3 cellular contexts compared by ENCODE assay signal in the genomic region with DNA sequence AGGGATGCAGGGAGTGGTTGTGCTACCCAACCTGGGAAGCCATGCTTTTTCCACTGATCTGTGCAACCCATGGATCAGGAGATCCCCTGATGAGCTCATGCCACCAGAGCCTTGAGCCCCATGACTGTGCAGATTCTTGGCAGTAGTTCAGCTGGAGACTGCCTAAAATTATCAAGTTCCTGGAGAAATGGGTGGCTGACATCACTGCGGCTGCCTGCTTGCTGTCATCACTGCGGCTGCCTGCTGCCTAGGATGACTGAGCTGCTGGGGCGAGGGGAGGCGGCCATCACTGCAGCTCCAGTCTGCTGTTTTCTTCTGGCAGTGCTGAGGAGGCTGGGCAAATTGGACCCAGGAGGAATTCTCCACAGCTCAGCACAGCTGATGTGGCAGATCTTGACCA.
TF ChIP-seq lines count a peak whose summit lies in the region.

No MANE protein-coding gene starts in this region.

TF ChIP-seq in SK-N-SH treated with all-trans-retinoic acid at 6 μM for 48 hours, 23 proteins besides CTCF, POLR2A, EP300 and RAD21 (continued from another document):
- TF ChIP-seq, protein P1, sequence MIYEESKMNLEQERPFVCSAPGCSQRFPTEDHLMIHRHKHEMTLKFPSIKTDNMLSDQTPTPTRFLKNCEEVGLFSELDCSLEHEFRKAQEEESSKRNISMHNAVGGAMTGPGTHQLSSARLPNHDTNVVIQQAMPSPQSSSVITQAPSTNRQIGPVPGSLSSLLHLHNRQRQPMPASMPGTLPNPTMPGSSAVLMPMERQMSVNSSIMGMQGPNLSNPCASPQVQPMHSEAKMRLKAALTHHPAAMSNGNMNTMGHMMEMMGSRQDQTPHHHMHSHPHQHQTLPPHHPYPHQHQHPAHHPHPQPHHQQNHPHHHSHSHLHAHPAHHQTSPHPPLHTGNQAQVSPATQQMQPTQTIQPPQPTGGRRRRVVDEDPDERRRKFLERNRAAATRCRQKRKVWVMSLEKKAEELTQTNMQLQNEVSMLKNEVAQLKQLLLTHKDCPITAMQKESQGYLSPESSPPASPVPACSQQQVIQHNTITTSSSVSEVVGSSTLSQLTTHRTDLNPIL (CRISPR knock-in tag; IDR thresholded peaks at IDR 0.05; ENCODE audit: low read depth): no peak
- TF ChIP-seq ISL1 (CRISPR knock-in tag; IDR thresholded peaks at IDR 0.05): 0 out of 2 replicates have a peak, but pooled peaks have one; percentile 11

TF ChIP-seq in SK-N-SH, 30 proteins besides CTCF, POLR2A, EP300 and RAD21 (continued from another document):
- TF ChIP-seq, protein P2, sequence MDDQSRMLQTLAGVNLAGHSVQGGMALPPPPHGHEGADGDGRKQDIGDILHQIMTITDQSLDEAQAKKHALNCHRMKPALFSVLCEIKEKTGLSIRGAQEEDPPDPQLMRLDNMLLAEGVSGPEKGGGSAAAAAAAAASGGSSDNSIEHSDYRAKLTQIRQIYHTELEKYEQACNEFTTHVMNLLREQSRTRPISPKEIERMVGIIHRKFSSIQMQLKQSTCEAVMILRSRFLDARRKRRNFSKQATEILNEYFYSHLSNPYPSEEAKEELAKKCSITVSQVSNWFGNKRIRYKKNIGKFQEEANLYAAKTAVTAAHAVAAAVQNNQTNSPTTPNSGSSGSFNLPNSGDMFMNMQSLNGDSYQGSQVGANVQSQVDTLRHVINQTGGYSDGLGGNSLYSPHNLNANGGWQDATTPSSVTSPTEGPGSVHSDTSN (IDR thresholded peaks at IDR 0.05): no peak
- no peak for TF ChIP-seq RCOR1 (IDR thresholded peaks at IDR 0.05; ENCODE audit: low read length)
- TF ChIP-seq SMC3 (IDR thresholded peaks at IDR 0.05; ENCODE audit: low read depth, low read length): no peak
- TF ChIP-seq, protein P3, sequence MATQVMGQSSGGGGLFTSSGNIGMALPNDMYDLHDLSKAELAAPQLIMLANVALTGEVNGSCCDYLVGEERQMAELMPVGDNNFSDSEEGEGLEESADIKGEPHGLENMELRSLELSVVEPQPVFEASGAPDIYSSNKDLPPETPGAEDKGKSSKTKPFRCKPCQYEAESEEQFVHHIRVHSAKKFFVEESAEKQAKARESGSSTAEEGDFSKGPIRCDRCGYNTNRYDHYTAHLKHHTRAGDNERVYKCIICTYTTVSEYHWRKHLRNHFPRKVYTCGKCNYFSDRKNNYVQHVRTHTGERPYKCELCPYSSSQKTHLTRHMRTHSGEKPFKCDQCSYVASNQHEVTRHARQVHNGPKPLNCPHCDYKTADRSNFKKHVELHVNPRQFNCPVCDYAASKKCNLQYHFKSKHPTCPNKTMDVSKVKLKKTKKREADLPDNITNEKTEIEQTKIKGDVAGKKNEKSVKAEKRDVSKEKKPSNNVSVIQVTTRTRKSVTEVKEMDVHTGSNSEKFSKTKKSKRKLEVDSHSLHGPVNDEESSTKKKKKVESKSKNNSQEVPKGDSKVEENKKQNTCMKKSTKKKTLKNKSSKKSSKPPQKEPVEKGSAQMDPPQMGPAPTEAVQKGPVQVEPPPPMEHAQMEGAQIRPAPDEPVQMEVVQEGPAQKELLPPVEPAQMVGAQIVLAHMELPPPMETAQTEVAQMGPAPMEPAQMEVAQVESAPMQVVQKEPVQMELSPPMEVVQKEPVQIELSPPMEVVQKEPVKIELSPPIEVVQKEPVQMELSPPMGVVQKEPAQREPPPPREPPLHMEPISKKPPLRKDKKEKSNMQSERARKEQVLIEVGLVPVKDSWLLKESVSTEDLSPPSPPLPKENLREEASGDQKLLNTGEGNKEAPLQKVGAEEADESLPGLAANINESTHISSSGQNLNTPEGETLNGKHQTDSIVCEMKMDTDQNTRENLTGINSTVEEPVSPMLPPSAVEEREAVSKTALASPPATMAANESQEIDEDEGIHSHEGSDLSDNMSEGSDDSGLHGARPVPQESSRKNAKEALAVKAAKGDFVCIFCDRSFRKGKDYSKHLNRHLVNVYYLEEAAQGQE (IDR thresholded peaks at IDR 0.05; ENCODE audit: low read depth, low read length): no peak
- no peak for TF ChIP-seq FOXM1 (IDR thresholded peaks at IDR 0.05; ENCODE audit: low read depth)
TF ChIP-seq in SK-N-SH: peak in this region for 0.

TF ChIP-seq in HEK293, 187 proteins besides CTCF, POLR2A, EP300 and RAD21 (continued from another document):
- TF ChIP-seq, protein P4, sequence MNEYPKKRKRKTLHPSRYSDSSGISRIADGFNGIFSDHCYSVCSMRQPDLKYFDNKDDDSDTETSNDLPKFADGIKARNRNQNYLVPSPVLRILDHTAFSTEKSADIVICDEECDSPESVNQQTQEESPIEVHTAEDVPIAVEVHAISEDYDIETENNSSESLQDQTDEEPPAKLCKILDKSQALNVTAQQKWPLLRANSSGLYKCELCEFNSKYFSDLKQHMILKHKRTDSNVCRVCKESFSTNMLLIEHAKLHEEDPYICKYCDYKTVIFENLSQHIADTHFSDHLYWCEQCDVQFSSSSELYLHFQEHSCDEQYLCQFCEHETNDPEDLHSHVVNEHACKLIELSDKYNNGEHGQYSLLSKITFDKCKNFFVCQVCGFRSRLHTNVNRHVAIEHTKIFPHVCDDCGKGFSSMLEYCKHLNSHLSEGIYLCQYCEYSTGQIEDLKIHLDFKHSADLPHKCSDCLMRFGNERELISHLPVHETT (tag by site-specific recombination; IDR thresholded peaks at IDR 0.05): no peak
- TF ChIP-seq, protein P5, sequence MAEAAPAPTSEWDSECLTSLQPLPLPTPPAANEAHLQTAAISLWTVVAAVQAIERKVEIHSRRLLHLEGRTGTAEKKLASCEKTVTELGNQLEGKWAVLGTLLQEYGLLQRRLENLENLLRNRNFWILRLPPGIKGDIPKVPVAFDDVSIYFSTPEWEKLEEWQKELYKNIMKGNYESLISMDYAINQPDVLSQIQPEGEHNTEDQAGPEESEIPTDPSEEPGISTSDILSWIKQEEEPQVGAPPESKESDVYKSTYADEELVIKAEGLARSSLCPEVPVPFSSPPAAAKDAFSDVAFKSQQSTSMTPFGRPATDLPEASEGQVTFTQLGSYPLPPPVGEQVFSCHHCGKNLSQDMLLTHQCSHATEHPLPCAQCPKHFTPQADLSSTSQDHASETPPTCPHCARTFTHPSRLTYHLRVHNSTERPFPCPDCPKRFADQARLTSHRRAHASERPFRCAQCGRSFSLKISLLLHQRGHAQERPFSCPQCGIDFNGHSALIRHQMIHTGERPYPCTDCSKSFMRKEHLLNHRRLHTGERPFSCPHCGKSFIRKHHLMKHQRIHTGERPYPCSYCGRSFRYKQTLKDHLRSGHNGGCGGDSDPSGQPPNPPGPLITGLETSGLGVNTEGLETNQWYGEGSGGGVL (tag by site-specific recombination; IDR thresholded peaks at IDR 0.05): no peak
- TF ChIP-seq ZNF121 (tag by site-specific recombination; IDR thresholded peaks at IDR 0.05) (no peak), ZNF660 (tag by site-specific recombination; IDR thresholded peaks at IDR 0.05) (peak; percentile 75; the same call in 1 of the 2 replicates)
